1 cellular context compared by ENCODE assay signal in the genomic region with DNA sequence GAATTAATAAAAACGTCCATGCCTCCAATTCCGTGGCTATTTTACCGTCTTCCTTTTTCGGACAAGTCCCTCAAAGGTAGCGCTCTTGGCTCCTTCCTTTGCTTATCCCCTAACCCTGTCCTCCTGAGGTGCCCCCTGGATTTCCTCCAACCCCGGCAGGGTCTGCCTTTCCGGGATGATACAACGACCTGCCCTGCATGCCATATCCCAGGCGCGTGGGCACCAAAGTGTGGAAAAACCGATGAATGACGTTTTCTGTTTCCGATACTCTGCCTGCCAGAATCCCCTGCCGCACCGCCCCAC.
TF ChIP-seq lines count a peak whose summit lies in the region.

No MANE protein-coding gene starts in this region.

TF ChIP-seq in H1, 55 proteins besides CTCF, POLR2A, EP300 and RAD21 (continued from another document):
- TF ChIP-seq E2F6 (IDR thresholded peaks at IDR 0.05) (no peak), TBP (IDR thresholded peaks at IDR 0.05; ENCODE audit: low read depth, low read length) (no peak), BCL11A (IDR thresholded peaks at IDR 0.05; ENCODE audit: low read depth in 2 of 2, low read length in 2 of 2) (no peak), ASH2L (IDR thresholded peaks at IDR 0.05; ENCODE audit: low read length) (no peak), GTF2F1 (IDR thresholded peaks at IDR 0.05; ENCODE audit: borderline replicate concordance, low read depth, low read length) (no peak), RNF2 (IDR thresholded peaks at IDR 0.05; ENCODE audit: borderline replicate concordance, low read depth, low read length, missing control alignments, poor library complexity, severe bottlenecking) (no peak), ATF3 (IDR thresholded peaks at IDR 0.05; ENCODE audit: insufficient read depth, low read depth, low read length) (no peak)
